19 cellular contexts compared by ENCODE assay signal in genomic region chr6:51854876-51855275, GRCh38.
DNase-seq lines count a peak whose midpoint lies in the region; ATAC-seq, FAIRE-seq and TF ChIP-seq lines count a peak whose summit lies in the region.
"Had no signal": no experiment of that assay in that cellular context is flagged by ENCODE, and none has a peak within 500 bp of the region (broad histone marks: within the 10 kb centered on the region; RNA-seq: fewer than 3 reads in every experiment).

No MANE protein-coding gene starts in this region.

- no peaks in the 10 kb centered on the region for H3K36me3 Mint-ChIP-seq in activated CD8-positive, alpha-beta T cell treated with anti-CD3 and anti-CD28 coated beads for 36 hours (ENCODE audit: low read depth)
- H3K36me3 Mint-ChIP-seq: CD8-positive, alpha-beta T cell had no signal

- TF ChIP-seq POLR2A in K562 (conservative IDR thresholded peaks at IDR 0.05): no peak

- H2AFZ ChIP-seq in K562 (ENCODE audit: low read depth, low read length): 0 out of 2 replicates have a peak overlapping the region, but pooled peaks have one; percentile 4
- H2AFZ ChIP-seq in parathyroid adenoma: peak overlapping the region; percentile 18

- no peak for FAIRE-seq in K562 (lab: Jason Lieb, UNC)

- H3K27ac Mint-ChIP-seq in activated CD8-positive, alpha-beta T cell treated with anti-CD3 and anti-CD28 coated beads for 36 hours: no peak overlapping the region
- H3K27ac Mint-ChIP-seq: CD8-positive, alpha-beta T cell had no signal

- H3K36me3 ChIP-seq in K562 (ENCODE audit: control insufficient read depth, insufficient read depth, low read length) (no peaks in the 10 kb centered on the region), parathyroid adenoma (ENCODE audit: control insufficient read depth, insufficient read depth, low read length) (no peaks in the 10 kb centered on the region)
- H3K36me3 ChIP-seq: esophagus squamous epithelium, gastrocnemius medialis, spleen had no signal

- H3K27ac ChIP-seq in K562 (ENCODE audit: extremely low read depth, low read depth, low read length): no peak overlapping the region
- no peak overlapping the region for H3K27ac ChIP-seq in parathyroid adenoma
- H3K27ac ChIP-seq: esophagus squamous epithelium, gastrocnemius medialis, spleen had no signal

- in situ Hi-C loops in K562 (cut with MboI): no loop called here

- H3K4me1 ChIP-seq in K562 (replicated peaks in 1 of 2; ENCODE audit: control insufficient read depth in 2 of 2, insufficient read depth in 2 of 2, low read length in 2 of 2) (no peaks in the 10 kb centered on the region), parathyroid adenoma (no peaks in the 10 kb centered on the region)
- H3K4me1 ChIP-seq: esophagus squamous epithelium, gastrocnemius medialis, spleen had no signal

- no peaks in the 10 kb centered on the region for H3K9me1 ChIP-seq in K562 (ENCODE audit: control insufficient read depth, insufficient read depth, low read length)

- no TSS peak for BruUV-seq in K562 (replicated peaks; lab: Mats Ljungman, UMichigan)

- intact Hi-C loops in K562 (cut with micrococcal nuclease): loop anchor here (1.0 to 10.0 kb wide), 4 partner anchors 79 to 1040 kb away; partner anchors contain the start of gene TFAP2B
- intact Hi-C loops in activated CD8-positive, alpha-beta T cell treated with anti-CD3 and anti-CD28 coated beads for 36 hours (cut with micrococcal nuclease): loop anchor here (5.0 kb wide), 1 partner anchor 167 kb away; no protein-coding TSS in a partner anchor

- H3K9me3 Mint-ChIP-seq in activated CD8-positive, alpha-beta T cell treated with anti-CD3 and anti-CD28 coated beads for 36 hours: no peaks in the 10 kb centered on the region

- H3K9me3 ChIP-seq in K562 (replicated peaks; ENCODE audit: control insufficient read depth, insufficient read depth, low read depth, low read length): no peaks in the 10 kb centered on the region
- H3K9me3 ChIP-seq in parathyroid adenoma (ENCODE audit: control insufficient read depth, low read length): no peaks in the 10 kb centered on the region
- H3K9me3 ChIP-seq: esophagus squamous epithelium, gastrocnemius medialis, spleen had no signal

- no peaks in the 10 kb centered on the region for H3K27me3 ChIP-seq in K562 (ENCODE audit: control insufficient read depth in 2 of 2, insufficient read depth in 2 of 2, low read length in 2 of 2)
- H3K27me3 ChIP-seq in parathyroid adenoma (ENCODE audit: control insufficient read depth, insufficient read depth, low read length): no peaks in the 10 kb centered on the region
- H3K27me3 ChIP-seq: esophagus squamous epithelium, gastrocnemius medialis had no signal

- TF ChIP-seq CTCF in K562 (IDR thresholded peaks at IDR 0.05 in 2 of 3, conservative IDR thresholded peaks at IDR 0.05 in 1 of 3; ENCODE audit: insufficient read depth in 2 of 3, low read depth in 1 of 3, low read length in 3 of 3) (no peak), parathyroid adenoma (IDR thresholded peaks at IDR 0.05) (no peak)
- TF ChIP-seq CTCF in activated CD8-positive, alpha-beta T cell treated with anti-CD3 and anti-CD28 coated beads for 36 hours (IDR thresholded peaks at IDR 0.05): no peak

- ATAC-seq in GM18867 (IDR thresholded peaks at IDR 0.05; ENCODE audit: unreplicated experiment) (peak; percentile 10), HG02759 (IDR thresholded peaks at IDR 0.05; ENCODE audit: unreplicated experiment) (peak; percentile 11), K562 (peak; percentile 57)
- ATAC-seq in activated CD8-positive, alpha-beta T cell treated with anti-CD3 and anti-CD28 coated beads for 36 hours: no peak
- ATAC-seq: CD8-positive, alpha-beta T cell had no signal

- H3K4me1 Mint-ChIP-seq in activated CD8-positive, alpha-beta T cell treated with anti-CD3 and anti-CD28 coated beads for 36 hours (ENCODE audit: low read depth): no peaks in the 10 kb centered on the region

- H3K4me3 Mint-ChIP-seq in activated CD8-positive, alpha-beta T cell treated with anti-CD3 and anti-CD28 coated beads for 36 hours: no peak overlapping the region
- H3K4me3 Mint-ChIP-seq: CD8-positive, alpha-beta T cell had no signal

- CTCF ChIA-PET in K562 (lab: Yijun Ruan, JAX; ENCODE audit: low intra/inter-chr PET ratio): interaction anchor here (0.8 to 1.8 kb wide), 3 partner anchors 105 to 1039 kb away, joined by 3 to 13 read pairs (median 7); no protein-coding TSS in a partner anchor
- CTCF ChIA-PET in activated CD8-positive, alpha-beta T cell treated with anti-CD3 and anti-CD28 coated beads for 36 hours (lab: Charles Lee): interaction anchor here (0.6 to 2.8 kb wide), 8 partner anchors 9 to 195 kb away, joined by 3 to 26 read pairs (median 4); no protein-coding TSS in a partner anchor

- WGBS in K562 (ENCODE audit: insufficient coverage, low coverage, missing lambda C conversion rate): 5% methylated on average over 16 of the region's 16 CpGs

- H4K20me1 ChIP-seq in K562 (replicated peaks; ENCODE audit: control insufficient read depth, insufficient read depth, low read length): no peaks in the 10 kb centered on the region

- H3K9ac ChIP-seq in K562 (ENCODE audit: insufficient read depth in 1 of 2, low read depth in 2 of 2, low read length in 2 of 2) (0 out of 4 replicates have a peak overlapping the region, but pooled peaks of 1 of the 2 experiments have one; percentile 23), parathyroid adenoma (no peak overlapping the region)

- no peak overlapping the region; the same call in 1 of the 2 replicates for H3K4me2 ChIP-seq in K562 (ENCODE audit: insufficient read depth, low read length)
- no peak overlapping the region for H3K4me2 ChIP-seq in parathyroid adenoma (ENCODE audit: low read length)

- H3K4me3 ChIP-seq in K562 (no peak overlapping the region), parathyroid adenoma (ENCODE audit: low read depth, low read length) (no peak overlapping the region)
- H3K4me3 ChIP-seq: esophagus squamous epithelium, gastrocnemius medialis, lung, spleen had no signal

- POLR2A ChIA-PET in K562 (lab: Yijun Ruan, JAX): no interaction called here
- POLR2A ChIA-PET in activated CD8-positive, alpha-beta T cell treated with anti-CD3 and anti-CD28 coated beads for 36 hours (lab: Charles Lee): no interaction called here

- no peak for TF ChIP-seq RAD21 in K562 (CRISPR knock-in tag; conservative IDR thresholded peaks at IDR 0.05 in 1 of 2, IDR thresholded peaks at IDR 0.05 in 1 of 2)

- H3K79me2 ChIP-seq in K562 (ENCODE audit: control insufficient read depth, insufficient read depth, low read length) (no peaks in the 10 kb centered on the region), parathyroid adenoma (no peaks in the 10 kb centered on the region)

- H3K27me3 Mint-ChIP-seq in activated CD8-positive, alpha-beta T cell treated with anti-CD3 and anti-CD28 coated beads for 36 hours: peaks cover 5% of the 10 kb centered on the region

- DNase-seq in K562 (ENCODE audit: extremely low read depth in 1 of 4, low spot score in 3 of 4): no peak
- no peak for DNase-seq in medulla oblongata (ENCODE audit: extremely low spot score)
- DNase-seq in activated naive CD4-positive, alpha-beta T cell (lab: John Stamatoyannopoulos, UW): no peak
- DNase-seq in activated CD8-positive, alpha-beta T cell treated with anti-CD3 and anti-CD28 coated beads for 36 hours: no peak
- DNase-seq in NCI-H1436 (lab: John Stamatoyannopoulos, UW): no peak
- DNase-seq: activated CD4-positive, CD25-positive, alpha-beta regulatory T cell; activated gamma-delta T cell; activated T-cell treated with anti-CD3 and anti-CD28 coated beads for 4 hours; CD8-positive, alpha-beta T cell; esophagus squamous epithelium; gastrocnemius medialis; occipital lobe; spleen; stimulated activated CD4-positive, alpha-beta T cell treated with anti-CD3 and anti-CD28 coated beads, Interleukin-4, amount 100 ng/mL, for 1 hour; T-helper 9 cell had no signal

- no peak for TF ChIP-seq EP300 in K562 (IDR thresholded peaks at IDR 0.05; ENCODE audit: low read length)

TF ChIP-seq in K562, 482 proteins besides CTCF, POLR2A, EP300 and RAD21:
- TF ChIP-seq, protein P1, sequence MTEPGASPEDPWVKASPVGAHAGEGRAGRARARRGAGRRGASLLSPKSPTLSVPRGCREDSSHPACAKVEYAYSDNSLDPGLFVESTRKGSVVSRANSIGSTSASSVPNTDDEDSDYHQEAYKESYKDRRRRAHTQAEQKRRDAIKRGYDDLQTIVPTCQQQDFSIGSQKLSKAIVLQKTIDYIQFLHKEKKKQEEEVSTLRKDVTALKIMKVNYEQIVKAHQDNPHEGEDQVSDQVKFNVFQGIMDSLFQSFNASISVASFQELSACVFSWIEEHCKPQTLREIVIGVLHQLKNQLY (CRISPR knock-in tag; conservative IDR thresholded peaks at IDR 0.05): no peak
- TF ChIP-seq CBFA2T2 (conservative IDR thresholded peaks at IDR 0.05) (no peak), ZNF436 (CRISPR knock-in tag; IDR thresholded peaks at IDR 0.05) (no peak), SRF (CRISPR knock-in tag; IDR thresholded peaks at IDR 0.05) (no peak), GABPB1 (CRISPR knock-in tag; IDR thresholded peaks at IDR 0.05) (no peak)
